In the genomic region with DNA sequence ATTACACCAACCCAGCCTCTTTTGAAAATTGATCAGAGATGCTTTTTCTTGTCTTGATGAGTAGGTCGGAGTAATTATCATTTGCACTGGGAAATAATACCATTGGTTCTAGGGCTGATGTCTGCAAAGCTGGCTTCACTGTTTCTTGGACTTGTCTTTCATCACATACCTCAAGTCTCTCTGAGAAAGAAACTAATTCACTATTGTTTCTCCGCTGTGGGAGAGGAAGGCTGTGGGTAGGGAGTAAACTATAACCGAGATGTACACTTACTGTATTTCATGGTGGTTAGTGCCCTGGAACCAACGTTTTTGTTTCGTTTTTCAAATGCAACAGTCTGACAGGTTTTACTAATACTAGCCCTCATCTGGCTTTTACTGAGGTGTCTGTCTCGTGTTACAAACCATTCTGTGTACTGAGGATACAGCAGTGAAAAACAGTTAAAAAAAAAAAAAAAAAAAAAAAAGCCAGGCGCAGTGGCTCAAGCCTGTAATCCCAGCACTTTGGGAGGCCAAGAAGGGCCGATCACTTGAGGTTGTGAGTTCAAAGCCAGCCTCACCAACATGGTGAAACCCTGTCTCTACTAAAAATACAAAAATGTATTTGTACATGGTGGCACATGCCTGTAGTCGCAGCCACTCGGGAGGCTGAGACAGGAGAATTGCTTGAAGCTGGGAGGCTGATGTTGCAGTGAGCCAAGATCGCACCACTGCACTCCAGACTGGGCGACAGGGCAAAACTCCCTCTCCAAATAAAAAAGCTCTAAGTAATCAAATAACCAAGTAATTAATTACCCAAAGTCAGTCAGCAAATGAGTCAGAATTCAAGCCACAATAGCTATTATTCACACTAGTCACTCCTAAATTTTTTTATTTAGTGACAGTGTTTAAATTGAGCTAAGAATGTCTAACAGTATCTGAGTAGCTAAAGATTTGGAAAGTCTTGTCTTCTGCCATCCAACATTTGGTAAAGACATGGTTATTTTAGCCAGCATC, we compare ENCODE assay signal across 8 cellular contexts. TPM values are rescaled to one million over a fixed set of nuclear protein-coding genes. Genes with fewer than 3 reads are reported as not detected.
DNase-seq lines count a peak whose midpoint lies in the region; ATAC-seq and TF ChIP-seq lines count a peak whose summit lies in the region.

No MANE protein-coding gene starts in this region.

- H2AK5ac ChIP-seq in trophoblast cell (ENCODE audit: low read length), result no peak overlapping the region

- H3K4me2 ChIP-seq in PC-3 (ENCODE audit: low read length) (peak overlapping the region; percentile 92), trophoblast cell (ENCODE audit: low read length) (no peak overlapping the region)

- intact Hi-C loops in PC-3 (cut with micrococcal nuclease), result loop anchor here (2.0 to 10.0 kb wide), 2 partner anchors 59 to 311 kb away; partner anchors contain the start of gene RBM34
- intact Hi-C loops in body of pancreas (cut with DNase I), result loop anchor here (10.0 kb wide), 1 partner anchor 309 kb away; no protein-coding TSS in a partner anchor

- H2BK12ac ChIP-seq in trophoblast cell (ENCODE audit: low read length), result no peak overlapping the region

- TF ChIP-seq POLR2A in body of pancreas (IDR thresholded peaks at IDR 0.05), result no peak

- no peak overlapping the region for H3K23ac ChIP-seq in trophoblast cell (ENCODE audit: low read length)

- 74 to 82% methylated on average over 12 of the region's 12 CpGs for WGBS in body of pancreas, 2 donors
- WGBS in trophoblast cell (ENCODE audit: extremely low coverage, insufficient coverage, insufficient read length), result no CpG with 5 or more reads among the region's 12 CpGs

- no peak overlapping the region for H4K8ac ChIP-seq in trophoblast cell (ENCODE audit: low read depth, low read length)

- no peaks in the 10 kb centered on the region for H3K9me2 ChIP-seq in PC-3 (replicated peaks; ENCODE audit: low read length)

- no peak overlapping the region for H2BK120ac ChIP-seq in trophoblast cell (ENCODE audit: insufficient read depth, low read length, poor library complexity)

- H3K27me3 ChIP-seq in ACC112 (ENCODE audit: insufficient read depth, low read length) (no peaks in the 10 kb centered on the region), PC-3 (ENCODE audit: low read length) (no peaks in the 10 kb centered on the region), body of pancreas (no peaks in the 10 kb centered on the region), trophoblast cell (ENCODE audit: insufficient read depth, low read length) (no peaks in the 10 kb centered on the region)

- no peaks in the 10 kb centered on the region for H3K79me1 ChIP-seq in trophoblast cell (ENCODE audit: low read length)

- no peak overlapping the region for H4K91ac ChIP-seq in trophoblast cell (ENCODE audit: low read depth, low read length)

- H3K9me3 ChIP-seq in PC-3 (ENCODE audit: low read length) (no peaks in the 10 kb centered on the region), body of pancreas (no peaks in the 10 kb centered on the region), trophoblast cell (ENCODE audit: insufficient read depth, low read depth, low read length) (no peaks in the 10 kb centered on the region)

- H3K27ac ChIP-seq in ACC112 (ENCODE audit: low read depth, low read length), result peak overlapping the region; percentile 30
- 0 out of 2 replicates have a peak overlapping the region, but pooled peaks have one; percentile 13 for H3K27ac ChIP-seq in PC-3 (ENCODE audit: low read length)
- peak overlapping the region in 1 of 4 donors; percentile 31 for H3K27ac ChIP-seq in body of pancreas
- H3K27ac ChIP-seq in trophoblast cell (ENCODE audit: low read depth, low read length), result no peak overlapping the region

- ATAC-seq in GM18858 (IDR thresholded peaks at IDR 0.05; ENCODE audit: unreplicated experiment) (peak; percentile 81), HG02884 (IDR thresholded peaks at IDR 0.05; ENCODE audit: unreplicated experiment) (peak; percentile 84), PC-3 (peak; percentile 31), body of pancreas (no peak)

- no peak for DNase-seq in PC-3
- peak; percentile 31 to 71 for DNase-seq in foreskin fibroblast
- DNase-seq in body of pancreas, result no peak
- DNase-seq in trophoblast cell, result no peak
- DNase-seq in H4 (ENCODE audit: low spot score), result no peak

- H2BK5ac ChIP-seq in trophoblast cell (ENCODE audit: low read depth, low read length, poor library complexity), result no peak overlapping the region

- H3K79me2 ChIP-seq in ACC112 (ENCODE audit: control insufficient read depth, insufficient read depth, low read length, unreplicated experiment), result no peaks in the 10 kb centered on the region
- H3K79me2 ChIP-seq in PC-3 (ENCODE audit: low read length), result no peaks in the 10 kb centered on the region
- H3K79me2 ChIP-seq in trophoblast cell (ENCODE audit: control insufficient read depth, insufficient read depth, low read length, poor library complexity), result no peaks in the 10 kb centered on the region

- no peak overlapping the region for H3K14ac ChIP-seq in trophoblast cell (ENCODE audit: low read length)

- H3K4me3 ChIP-seq in ACC112 (ENCODE audit: low read depth, low read length) (peak overlapping the region; percentile 73), PC-3 (ENCODE audit: low read length) (peak overlapping the region; percentile 61), foreskin fibroblast (ENCODE audit: low read depth in 1 of 2, low read length in 2 of 2) (peak overlapping the region; percentile 18 to 57), body of pancreas (no peak overlapping the region), trophoblast cell (ENCODE audit: low read depth, low read length) (no peak overlapping the region)

- no peak overlapping the region for H3K4ac ChIP-seq in trophoblast cell (ENCODE audit: low read depth, low read length)

- H3K9ac ChIP-seq in PC-3 (ENCODE audit: low read length) (no peak overlapping the region), trophoblast cell (ENCODE audit: low read length) (no peak overlapping the region)

- H3K36me3 ChIP-seq in ACC112 (ENCODE audit: insufficient read depth, low read length) (peaks cover 5% of the 10 kb centered on the region; the same call in 1 of the 2 replicates), PC-3 (ENCODE audit: low read depth, low read length) (peaks cover 15% of the 10 kb centered on the region; the same call in 1 of the 2 replicates), body of pancreas (replicated peaks in 1 of 2; ENCODE audit: insufficient read depth in 1 of 2, low read depth in 2 of 2) (peaks cover 0 to 6% of the 10 kb centered on the region in 2 donors), trophoblast cell (ENCODE audit: control insufficient read depth in 1 of 2, insufficient read depth in 2 of 2, low read length in 2 of 2) (peaks cover 11 to 23% of the 10 kb centered on the region in 2 experiments)

- CTCF ChIA-PET in PC-3 (lab: Charles Lee), result interaction anchor here (0.6 to 1.0 kb wide), 5 partner anchors 17 to 310 kb away, joined by 3 to 5 read pairs (median 5); no protein-coding TSS in a partner anchor

- H4K20me1 ChIP-seq in PC-3 (ENCODE audit: low read length), result no peaks in the 10 kb centered on the region

- H3K18ac ChIP-seq in trophoblast cell (ENCODE audit: low read length), result no peak overlapping the region

- H2AFZ ChIP-seq in ACC112 (ENCODE audit: low read length, unreplicated experiment) (no peak overlapping the region), PC-3 (ENCODE audit: low read length) (peak overlapping the region; percentile 80; the same call in 1 of the 2 replicates), trophoblast cell (ENCODE audit: insufficient read depth, low read length, poor library complexity) (no peak overlapping the region)

- no peaks in the 10 kb centered on the region for H3K4me1 ChIP-seq in ACC112 (ENCODE audit: control insufficient read depth, insufficient read depth, low read length, unreplicated experiment)
- H3K4me1 ChIP-seq in PC-3 (ENCODE audit: insufficient read depth, low read length), result peaks cover 11% of the 10 kb centered on the region
- H3K4me1 ChIP-seq in body of pancreas, result peaks cover 14% of the 10 kb centered on the region
- peaks cover 0 to 2% of the 10 kb centered on the region in 2 experiments for H3K4me1 ChIP-seq in trophoblast cell (ENCODE audit: control insufficient read depth in 1 of 2, insufficient read depth in 2 of 2, low read length in 2 of 2)

- peaks cover 4% of the 10 kb centered on the region for H3F3A ChIP-seq in PC-3 (ENCODE audit: low read length, unreplicated experiment)

- H4K12ac ChIP-seq in trophoblast cell (ENCODE audit: low read depth, low read length), result no peak overlapping the region

- TF ChIP-seq CTCF in PC-3 (conservative IDR thresholded peaks at IDR 0.05; ENCODE audit: low read depth, low read length) (no peak), foreskin fibroblast (IDR thresholded peaks at IDR 0.05; ENCODE audit: low read depth, low read length) (no peak), body of pancreas (IDR thresholded peaks at IDR 0.05) (no peak)

- POLR2A ChIA-PET in PC-3 (lab: Charles Lee; ENCODE audit: unreplicated experiment), result no interaction called here

- BruUV-seq in PC-3 (replicated peaks; lab: Mats Ljungman, UMichigan), result no TSS peak

RNA-seq across cellular contexts. Expression of gene TOMM20, which starts 23.3 kb away (rescaled TPM):
- total RNA-seq in PC-3 (2014; rRNA removed) (45.2 and 48.0 TPM in 2 replicates), body of pancreas (10 to 100 TPM; 54.7 to 75.2 TPM)
- polyA plus RNA-seq in trophoblast cell (2013), result 92.6 and 96.4 TPM in 2 replicates
- total RNA-seq in H4 (2014; rRNA removed; shearing (Covaris generic)), result 48.1 and 69.7 TPM in 2 replicates

RNA-seq across cellular contexts. Expression of gene RBM34, which starts 55.7 kb away (rescaled TPM):
- total RNA-seq in PC-3 (2014; rRNA removed) (40.1 and 44.9 TPM in 2 replicates), body of pancreas (10 to 100 TPM; 13.2 to 26.2 TPM)
- polyA plus RNA-seq in trophoblast cell (2013), result 129 and 130 TPM in 2 replicates
- 43.4 and 76.4 TPM in 2 replicates for total RNA-seq in H4 (2014; rRNA removed; shearing (Covaris generic))

Comparison
In these comparisons a context has a peak if more than half of its experiments do, and no peak if none do; other contexts are left out.
1. H3K4me3 ChIP-seq: peak in ACC112 (single experiment), PC-3 (single experiment) and foreskin fibroblast (2 of 2); none in body of pancreas (0 of 2) and trophoblast cell (single experiment).
2. DNase-seq: peak in foreskin fibroblast (2 of 2); none in PC-3 (single experiment), body of pancreas (0 of 4), trophoblast cell (0 of 2) and H4 (single experiment).